7 cellular contexts compared by ENCODE assay signal in the genomic region with DNA sequence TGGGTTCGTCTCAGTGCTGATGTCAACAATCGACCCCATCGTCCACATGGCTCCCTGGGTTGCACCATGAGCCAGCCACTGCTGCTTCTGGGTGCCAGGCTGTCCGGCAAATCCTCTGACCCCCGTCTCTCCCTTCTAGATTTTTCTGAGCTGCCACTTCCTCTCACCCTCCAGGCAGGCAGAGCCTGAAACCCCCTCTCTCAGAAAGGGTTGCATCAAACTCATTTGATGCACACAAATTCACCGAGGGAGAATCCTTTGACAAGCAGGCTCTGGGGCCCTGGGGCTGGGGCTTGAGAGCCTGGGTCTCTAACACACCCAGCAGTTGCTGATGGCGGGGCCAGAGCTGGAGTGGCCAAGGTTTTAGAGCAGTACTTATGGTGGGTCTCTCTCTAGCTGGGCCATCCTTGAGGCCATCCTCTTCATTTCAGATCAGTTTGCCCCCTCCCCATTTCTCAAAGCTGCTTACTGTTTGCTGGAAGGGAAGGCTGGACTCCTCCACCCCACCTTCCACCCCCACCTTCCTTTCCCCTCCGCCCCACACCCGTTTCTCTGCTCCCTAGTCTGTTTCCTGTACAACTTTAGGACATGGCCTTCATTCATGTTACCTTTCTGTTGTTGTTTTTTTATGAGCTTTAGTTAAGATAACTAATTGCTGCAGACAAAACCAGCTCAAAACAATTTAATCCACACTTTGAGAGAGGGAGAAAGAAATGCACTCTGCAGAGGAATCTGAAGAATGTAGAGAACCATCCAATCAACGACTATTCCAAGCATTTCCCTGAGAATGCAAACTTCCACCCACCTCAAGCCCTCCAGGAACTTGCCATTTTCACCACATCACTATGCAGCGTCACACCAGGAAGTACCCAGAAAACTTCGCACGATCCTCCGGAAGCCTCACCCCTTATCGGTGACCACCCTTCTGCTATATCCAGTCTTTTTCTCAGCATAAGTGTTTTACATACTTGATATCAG.
DNase-seq lines count a peak whose midpoint lies in the region; ATAC-seq and TF ChIP-seq lines count a peak whose summit lies in the region.

No MANE protein-coding gene starts in this region.

- no peaks in the 10 kb centered on the region for H3K9me3 ChIP-seq in SU-DHL-6 (ENCODE audit: insufficient read depth, low read length)

- no peaks in the 10 kb centered on the region for H4K20me1 ChIP-seq in SU-DHL-6 (ENCODE audit: low read depth, low read length)

- ATAC-seq in GM21529 (IDR thresholded peaks at IDR 0.05; ENCODE audit: unreplicated experiment), result peak; percentile 6
- ATAC-seq in HG02763 (IDR thresholded peaks at IDR 0.05; ENCODE audit: unreplicated experiment), result no peak

- H3K9ac ChIP-seq in SU-DHL-6 (ENCODE audit: low read length), result no peak overlapping the region

- H2AFZ ChIP-seq in SU-DHL-6 (ENCODE audit: low read depth, low read length, severe bottlenecking), result no peak overlapping the region

- H3F3A ChIP-seq in SU-DHL-6 (ENCODE audit: insufficient read depth), result no peaks in the 10 kb centered on the region

- no peak for TF ChIP-seq CTCF in SU-DHL-6 (IDR thresholded peaks at IDR 0.05; ENCODE audit: insufficient read depth, low read length, poor library complexity, severe bottlenecking)

- no peaks in the 10 kb centered on the region for H3K27me3 ChIP-seq in SU-DHL-6 (ENCODE audit: low read length)

- no peaks in the 10 kb centered on the region for H3K79me2 ChIP-seq in SU-DHL-6 (ENCODE audit: insufficient read depth, low read length)

- no peaks in the 10 kb centered on the region for H3K9me2 ChIP-seq in SU-DHL-6 (replicated peaks; ENCODE audit: insufficient read depth, low read length)

- DNase-seq in fibroblast of peridontal ligament (ENCODE audit: extremely low read depth) (peak; percentile 85), amygdala (lab: John Stamatoyannopoulos, UW) (no peak), NCI-H345 treated with DMSO at 0.1 percent for 48 hours (lab: John Stamatoyannopoulos, UW; ENCODE audit: unreplicated experiment) (no peak)

- H3K4me2 ChIP-seq in SU-DHL-6 (ENCODE audit: low read depth, low read length, poor library complexity, severe bottlenecking), result peak overlapping the region; percentile 37

- no peak overlapping the region for H3K27ac ChIP-seq in SU-DHL-6 (ENCODE audit: low read depth, low read length)
- H3K27ac ChIP-seq in skin epidermis, result peak overlapping the region in 18 of 21 experiments; percentile 2 to 97 (median 65)

- no peak overlapping the region for H3K4me3 ChIP-seq in SU-DHL-6 (ENCODE audit: insufficient read depth, low read length, poor library complexity, severe bottlenecking)
- H3K4me3 ChIP-seq in skin epidermis, result no peak overlapping the region

- H3K36me3 ChIP-seq in SU-DHL-6 (ENCODE audit: low read length), result no peaks in the 10 kb centered on the region
